In genomic region chr3:126305427-126305826, GRCh38 we compare ENCODE assay signal across 19 cellular contexts. TPM values are rescaled to one million over a fixed set of nuclear protein-coding genes. Genes with fewer than 3 reads are reported as not detected.
DNase-seq lines count a peak whose midpoint lies in the region; ATAC-seq, FAIRE-seq and TF ChIP-seq lines count a peak whose summit lies in the region.
"Had no signal": no experiment of that assay in that cellular context is flagged by ENCODE, and none has a peak within 500 bp of the region (broad histone marks: within the 10 kb centered on the region; RNA-seq: fewer than 3 reads in every experiment).

No MANE protein-coding gene starts in this region.

- H3K27ac Mint-ChIP-seq in astrocyte (ENCODE audit: unreplicated experiment) (peak overlapping the region; percentile 70), endothelial cell (ENCODE audit: unreplicated experiment) (no peak overlapping the region), immature natural killer cell (no peak overlapping the region)
- no peak overlapping the region for H3K27ac Mint-ChIP-seq in stimulated activated naive B cell treated with anti-CD40 and anti-IgM and Interleukin-4, amounts not matched to agents 10 μg/mL and 1 μg/mL and 100 μg/mL, for 72 hours
- H3K27ac Mint-ChIP-seq: H9 had no signal

- H3K4me3 ChIP-seq in ACC112 (ENCODE audit: low read depth, low read length) (no peak overlapping the region), GM23248 (no peak overlapping the region), astrocyte (ENCODE audit: insufficient read depth, low read depth, low read length) (no peak overlapping the region), fibroblast of villous mesenchyme (ENCODE audit: low read depth, low read length) (no peak overlapping the region)
- H3K4me3 ChIP-seq: SK-N-MC had no signal

- no peaks in the 10 kb centered on the region for H3K27me3 ChIP-seq in ACC112 (ENCODE audit: insufficient read depth, low read length)
- no peaks in the 10 kb centered on the region for H3K27me3 ChIP-seq in GM23248 (replicated peaks; ENCODE audit: insufficient read depth)
- no peaks in the 10 kb centered on the region for H3K27me3 ChIP-seq in astrocyte (ENCODE audit: insufficient read depth, low read length)

- in situ Hi-C loops in GM23248 (cut with MboI): no loop called here

- H3K4me1 Mint-ChIP-seq in astrocyte (ENCODE audit: low read depth, unreplicated experiment) (peaks cover 9% of the 10 kb centered on the region), endothelial cell (ENCODE audit: unreplicated experiment) (no peaks in the 10 kb centered on the region), immature natural killer cell (no peaks in the 10 kb centered on the region)
- no peaks in the 10 kb centered on the region for H3K4me1 Mint-ChIP-seq in stimulated activated naive B cell treated with anti-CD40 and anti-IgM and Interleukin-4, amounts not matched to agents 10 μg/mL and 1 μg/mL and 100 μg/mL, for 72 hours

- no peaks in the 10 kb centered on the region for H3K36me3 Mint-ChIP-seq in astrocyte (ENCODE audit: low read depth, unreplicated experiment)
- no peaks in the 10 kb centered on the region for H3K36me3 Mint-ChIP-seq in endothelial cell (ENCODE audit: low read depth, unreplicated experiment)
- no peaks in the 10 kb centered on the region for H3K36me3 Mint-ChIP-seq in stimulated activated naive B cell treated with anti-CD40 and anti-IgM and Interleukin-4, amounts not matched to agents 10 μg/mL and 1 μg/mL and 100 μg/mL, for 72 hours
- no peaks in the 10 kb centered on the region for H3K36me3 Mint-ChIP-seq in immature natural killer cell

- no peaks in the 10 kb centered on the region for H4K20me1 ChIP-seq in GM23248 (ENCODE audit: insufficient read depth)
- H4K20me1 ChIP-seq in astrocyte (ENCODE audit: insufficient read depth, low read length): no peaks in the 10 kb centered on the region

- H3K27me3 Mint-ChIP-seq in astrocyte (ENCODE audit: low read depth, unreplicated experiment) (peaks cover 13% of the 10 kb centered on the region), endothelial cell (ENCODE audit: unreplicated experiment) (peaks cover 3% of the 10 kb centered on the region), immature natural killer cell (ENCODE audit: low read depth in 3 of 3) (peaks cover 2 to 5% (median 4%) of the 10 kb centered on the region in 3 donors)
- peaks cover 0 to 11% of the 10 kb centered on the region in 2 donors for H3K27me3 Mint-ChIP-seq in stimulated activated naive B cell treated with anti-CD40 and anti-IgM and Interleukin-4, amounts not matched to agents 10 μg/mL and 1 μg/mL and 100 μg/mL, for 72 hours

- 0 out of 2 replicates have a peak, but pooled peaks cover 4% of the 10 kb centered on the region for H3F3A ChIP-seq in GM23248 (ENCODE audit: insufficient read depth)

- no peaks in the 10 kb centered on the region for H3K79me2 ChIP-seq in ACC112 (ENCODE audit: control insufficient read depth, insufficient read depth, low read length, unreplicated experiment)
- no peaks in the 10 kb centered on the region for H3K79me2 ChIP-seq in GM23248 (ENCODE audit: insufficient read depth)
- H3K79me2 ChIP-seq in astrocyte (ENCODE audit: insufficient read depth, low read length): no peaks in the 10 kb centered on the region

- H3K9ac ChIP-seq in GM23248: 0 out of 2 replicates have a peak overlapping the region, but pooled peaks have one; percentile 11
- no peak overlapping the region for H3K9ac ChIP-seq in astrocyte (ENCODE audit: low read length)

- no peak for ATAC-seq in GM18511 (IDR thresholded peaks at IDR 0.05; ENCODE audit: unreplicated experiment)
- ATAC-seq in stimulated activated naive B cell treated with anti-CD40 and anti-IgM and Interleukin-4, amounts not matched to agents 10 μg/mL and 1 μg/mL and 100 μg/mL, for 72 hours (replicated peaks): no peak
- ATAC-seq: Panc1, Right ventricle myocardium inferior had no signal

- H3K36me3 ChIP-seq in ACC112 (ENCODE audit: insufficient read depth, low read length) (no peaks in the 10 kb centered on the region; the same call in 1 of the 2 replicates), GM23248 (ENCODE audit: low read depth) (no peaks in the 10 kb centered on the region), astrocyte (ENCODE audit: insufficient read depth, low read length) (no peaks in the 10 kb centered on the region)

- H3K9me3 Mint-ChIP-seq in astrocyte (ENCODE audit: unreplicated experiment) (peaks cover 25% of the 10 kb centered on the region), endothelial cell (ENCODE audit: unreplicated experiment) (no peaks in the 10 kb centered on the region), immature natural killer cell (peaks cover 0 to 20% (median 9%) of the 10 kb centered on the region in 6 donors)
- peaks cover 13 to 14% of the 10 kb centered on the region in 2 donors for H3K9me3 Mint-ChIP-seq in stimulated activated naive B cell treated with anti-CD40 and anti-IgM and Interleukin-4, amounts not matched to agents 10 μg/mL and 1 μg/mL and 100 μg/mL, for 72 hours

- H3K4me2 ChIP-seq in GM23248 (ENCODE audit: unreplicated experiment) (peak overlapping the region; percentile 3), astrocyte (ENCODE audit: low read length) (peak overlapping the region; percentile 46)

- DNase-seq in GM23248 (peak; percentile 42), astrocyte (ENCODE audit: low read depth) (peak; percentile 42), fibroblast of villous mesenchyme (ENCODE audit: low read depth) (peak; percentile 19), endothelial cell (ENCODE audit: low spot score) (no peak), immature natural killer cell (no peak)
- no peak for DNase-seq in stimulated activated naive B cell treated with anti-CD40 and anti-IgM and Interleukin-4, amounts not matched to agents 10 μg/mL and 1 μg/mL and 100 μg/mL, for 72 hours
- DNase-seq: 8988T, H9, KG1, NCI-H1048, NCI-H1436 treated with DMSO at 0.1 percent for 48 hours, NCI-H2081, NCI-H524 had no signal

- FAIRE-seq in astrocyte (lab: Jason Lieb, UNC): no peak

- H2AFZ ChIP-seq in ACC112 (ENCODE audit: low read length, unreplicated experiment) (no peak overlapping the region), GM23248 (peak overlapping the region; percentile 74), astrocyte (ENCODE audit: low read depth, low read length) (peak overlapping the region; percentile 76)

- TF ChIP-seq CTCF in astrocyte (IDR thresholded peaks at IDR 0.05; ENCODE audit: insufficient read depth, low read depth, low read length) (no peak), fibroblast of villous mesenchyme (IDR thresholded peaks at IDR 0.05; ENCODE audit: insufficient read depth, low read depth, low read length) (no peak), endothelial cell (IDR thresholded peaks at IDR 0.05; ENCODE audit: unreplicated experiment) (no peak)

- peak overlapping the region; percentile 41; the same call in 1 of the 2 replicates for H3K27ac ChIP-seq in ACC112 (ENCODE audit: low read depth, low read length)
- peak overlapping the region; percentile 61 for H3K27ac ChIP-seq in GM23248
- H3K27ac ChIP-seq in astrocyte (ENCODE audit: low read depth, low read length): peak overlapping the region; percentile 36
- H3K27ac ChIP-seq: C4-2B, SK-N-MC had no signal

- H3K9me2 ChIP-seq in GM23248 (ENCODE audit: insufficient read depth): no peaks in the 10 kb centered on the region

- H3K4me1 ChIP-seq in ACC112 (ENCODE audit: control insufficient read depth, insufficient read depth, low read length, unreplicated experiment) (peaks cover 8% of the 10 kb centered on the region), GM23248 (ENCODE audit: insufficient read depth) (peaks cover 13% of the 10 kb centered on the region), astrocyte (ENCODE audit: insufficient read depth, low read length) (peaks cover 8% of the 10 kb centered on the region)

- H3K4me3 Mint-ChIP-seq in astrocyte (ENCODE audit: unreplicated experiment) (no peak overlapping the region), endothelial cell (ENCODE audit: unreplicated experiment) (no peak overlapping the region), immature natural killer cell (no peak overlapping the region)
- no peak overlapping the region for H3K4me3 Mint-ChIP-seq in stimulated activated naive B cell treated with anti-CD40 and anti-IgM and Interleukin-4, amounts not matched to agents 10 μg/mL and 1 μg/mL and 100 μg/mL, for 72 hours
- H3K4me3 Mint-ChIP-seq: H9 had no signal

- no peaks in the 10 kb centered on the region for H3K9me3 ChIP-seq in GM23248 (ENCODE audit: low read depth)
- H3K9me3 ChIP-seq in astrocyte (ENCODE audit: insufficient read depth, low read depth, low read length): peaks cover 3% of the 10 kb centered on the region

RNA-seq across cellular contexts. Expression of gene KLF15, which starts 51.8 kb away (rescaled TPM):
- total RNA-seq in GM23248 (2014; rRNA removed; shearing (Covaris generic)): 0.13 and 0.54 TPM in 2 replicates
- polyA plus RNA-seq in GM23248 (2016; fragmentation: Nextera tagmentation; extraction: Ambion mirVana) (0.14 TPM in 1 of 2 replicates, not detected in the other), immature natural killer cell (not detected)
- total RNA-seq in astrocyte (0.29 and 0.34 TPM in 2 replicates), fibroblast of villous mesenchyme (0.32 and 0.43 TPM in 2 replicates), endothelial cell (ENCODE audit: unreplicated experiment) (0.67 TPM)

Comparison
In these comparisons a context has a peak if more than half of its experiments do, and no peak if none do; other contexts are left out.
1. DNase-seq: peak in GM23248 (single experiment), astrocyte (single experiment) and fibroblast of villous mesenchyme (single experiment); none in endothelial cell (single experiment), stimulated activated naive B cell treated with anti-CD40 and anti-IgM and Interleukin-4, amounts not matched to agents 10 μg/mL and 1 μg/mL and 100 μg/mL, for 72 hours (single experiment) and immature natural killer cell (0 of 3).
2. Peak in every context shown above with its lines, with median percentiles within 50 percentile points of each other: H3K27ac ChIP-seq.